ENCODE assay signal across 8 cellular contexts in the genomic region with DNA sequence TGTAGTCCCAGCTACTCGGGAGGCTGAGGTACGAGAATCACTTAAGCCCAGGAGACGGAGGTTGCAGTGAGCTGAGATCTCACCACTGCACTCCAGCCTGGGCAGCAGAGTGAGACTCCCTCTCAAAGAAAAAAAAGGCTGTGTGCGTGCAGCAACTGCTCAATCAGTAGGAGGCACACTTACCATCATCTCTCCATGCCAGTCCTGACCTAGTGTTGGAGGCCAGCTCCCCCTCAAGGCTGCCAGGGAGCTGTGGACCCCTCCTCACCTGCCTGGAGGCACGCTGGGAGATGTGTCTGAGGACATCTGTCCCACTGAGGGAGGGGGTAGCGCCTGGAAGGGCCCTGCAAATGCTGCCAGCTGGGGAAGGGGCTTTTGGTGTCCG. TPM values are rescaled to one million over a fixed set of nuclear protein-coding genes. Genes with fewer than 3 reads are reported as not detected.
A peak's percentile ranks its signal among the peaks of the same experiment; 100 is the strongest.
DNase-seq lines count a peak whose midpoint lies in the region; TF ChIP-seq lines count a peak whose summit lies in the region.

No MANE protein-coding gene starts in this region.

- no peaks in the 10 kb centered on the region for H3K36me3 ChIP-seq in Karpas-422 (ENCODE audit: insufficient read depth, low read length)
- no peaks in the 10 kb centered on the region for H3K36me3 ChIP-seq in osteoblast (ENCODE audit: insufficient read depth, low read length)
- H3K36me3 ChIP-seq in PC-9 (ENCODE audit: low read depth) = no peaks in the 10 kb centered on the region

- peak overlapping the region; percentile 54; the same call in 1 of the 2 replicates for H3K4me3 ChIP-seq in Karpas-422 (ENCODE audit: low read length)
- no peak overlapping the region for H3K4me3 ChIP-seq in osteoblast (ENCODE audit: insufficient read depth, low read length)
- H3K4me3 ChIP-seq in PC-9 = no peak overlapping the region

- H2AFZ ChIP-seq in Karpas-422 (ENCODE audit: low read length) = no peak overlapping the region
- H2AFZ ChIP-seq in osteoblast (ENCODE audit: low read length) = no peak overlapping the region
- no peak overlapping the region for H2AFZ ChIP-seq in PC-9

- POLR2A ChIA-PET in GM10248 (lab: Yijun Ruan, JAX) = interaction anchor here (0.5 to 1.0 kb wide), 2 partner anchors 9 to 34 kb away, joined by 3 read pairs; no protein-coding TSS in a partner anchor
- POLR2A ChIA-PET in PC-9 (lab: Charles Lee; ENCODE audit: unreplicated experiment) = interaction anchor here (0.9 kb wide), 1 partner anchor 40 kb away, joined by 3 read pairs; no protein-coding TSS in a partner anchor

- intact Hi-C loops in PC-9 (cut with micrococcal nuclease; ENCODE audit: unreplicated experiment) = no loop called here

- CTCF ChIA-PET in GM10248 (lab: Yijun Ruan, JAX) (interaction anchor here (1.1 to 6.7 kb wide), 10 partner anchors 11 to 324 kb away, joined by 3 to 146 read pairs (median 9); a partner anchor contains a TSS), PC-9 (lab: Charles Lee) (no interaction called here)

- no TSS peak for BruUV-seq in PC-9 (replicated peaks; lab: Mats Ljungman, UMichigan)

- DNase-seq in GM10248 (ENCODE audit: extremely low spot score) = no peak
- DNase-seq in Karpas-422 = no peak
- DNase-seq in osteoblast (ENCODE audit: insufficient read length, low spot score, missing footprints) = peak; percentile 65
- DNase-seq in NCI-H2107 (lab: John Stamatoyannopoulos, UW) = no peak
- DNase-seq in NOMO-1 (lab: John Stamatoyannopoulos, UW; ENCODE audit: unreplicated experiment in 2 of 2) = no peak
- no peak for DNase-seq in PC-9
- DNase-seq in GM13976 (ENCODE audit: low spot score) = no peak

- H3K4me1 ChIP-seq in Karpas-422 (ENCODE audit: low read length) = peaks cover 70% of the 10 kb centered on the region
- peaks cover 9% of the 10 kb centered on the region for H3K4me1 ChIP-seq in osteoblast (ENCODE audit: insufficient read depth, low read length)
- H3K4me1 ChIP-seq in PC-9 (replicated peaks; ENCODE audit: insufficient read depth) = peaks cover 11% of the 10 kb centered on the region

- no peaks in the 10 kb centered on the region; the same call in 1 of the 2 replicates for H3F3A ChIP-seq in PC-9 (ENCODE audit: insufficient read depth, low read depth)

- H3K9me3 ChIP-seq in Karpas-422 (ENCODE audit: low read length) (no peaks in the 10 kb centered on the region), osteoblast (ENCODE audit: low read depth, low read length) (no peaks in the 10 kb centered on the region), PC-9 (ENCODE audit: insufficient read depth, low read depth) (no peaks in the 10 kb centered on the region)

- peak overlapping the region; percentile 81 for H3K4me2 ChIP-seq in Karpas-422 (ENCODE audit: low read depth, low read length, poor library complexity, severe bottlenecking)
- H3K4me2 ChIP-seq in osteoblast (ENCODE audit: insufficient read depth, low read length) = no peak overlapping the region
- H3K4me2 ChIP-seq in PC-9 = no peak overlapping the region

- H4K20me1 ChIP-seq in Karpas-422 (ENCODE audit: insufficient read depth, low read depth, low read length) (no peaks in the 10 kb centered on the region), osteoblast (ENCODE audit: insufficient read depth, low read length) (no peaks in the 10 kb centered on the region), PC-9 (ENCODE audit: insufficient read depth) (no peaks in the 10 kb centered on the region; the same call in 1 of the 2 replicates)

- H3K9me2 ChIP-seq in Karpas-422 (replicated peaks; ENCODE audit: insufficient read depth, low read length) (no peaks in the 10 kb centered on the region), PC-9 (ENCODE audit: insufficient read depth) (no peaks in the 10 kb centered on the region)

- TF ChIP-seq CTCF in GM10248 (IDR thresholded peaks at IDR 0.05; ENCODE audit: control extremely low read depth, extremely low read depth, low read depth, missing control alignments) (peak; percentile 4), osteoblast (IDR thresholded peaks at IDR 0.05; ENCODE audit: extremely low read depth, low read depth, low read length) (no peak), PC-9 (conservative IDR thresholded peaks at IDR 0.05) (no peak), GM13976 (IDR thresholded peaks at IDR 0.05; ENCODE audit: borderline replicate concordance, control extremely low read depth, extremely low read depth, insufficient read depth, missing control alignments) (no peak)

- peaks cover 10% of the 10 kb centered on the region for H3K79me2 ChIP-seq in Karpas-422 (ENCODE audit: low read length)
- H3K79me2 ChIP-seq in osteoblast (ENCODE audit: insufficient read depth, low read length) = no peaks in the 10 kb centered on the region
- no peaks in the 10 kb centered on the region for H3K79me2 ChIP-seq in PC-9 (ENCODE audit: low read depth)

- peak overlapping the region; percentile 89 for H3K9ac ChIP-seq in Karpas-422 (ENCODE audit: low read length)

- no peaks in the 10 kb centered on the region for H3K27me3 ChIP-seq in Karpas-422 (ENCODE audit: low read length)
- H3K27me3 ChIP-seq in osteoblast (ENCODE audit: insufficient read depth, low read length) = no peaks in the 10 kb centered on the region
- H3K27me3 ChIP-seq in PC-9 (ENCODE audit: insufficient read depth, low read depth) = no peaks in the 10 kb centered on the region

- H3K27ac ChIP-seq in Karpas-422 (ENCODE audit: low read length) = peak overlapping the region; percentile 98
- peak overlapping the region; percentile 92 for H3K27ac ChIP-seq in cingulate gyrus (ENCODE audit: low read depth, low read length)
- no peak overlapping the region for H3K27ac ChIP-seq in osteoblast (ENCODE audit: low read depth, low read length)
- H3K27ac ChIP-seq in PC-9 = no peak overlapping the region

- in situ Hi-C loops in GM13976 (cut with MboI; ENCODE audit: low sequenced_read_pairs, unreplicated experiment) = no loop called here

RNA-seq across cellular contexts. Expression of a gene that starts 11.9 kb away (rescaled TPM):
- 85.3 and 106 TPM in 2 replicates for total RNA-seq in Karpas-422 (2014; rRNA removed; shearing (Covaris generic); ENCODE audit: low replicate concordance)
- 2.2 and 2.4 TPM in 2 replicates for total RNA-seq in osteoblast
- 60.5 and 68.5 TPM in 2 replicates for total RNA-seq in PC-9 (2021)

Comparison
In these comparisons a context has a peak if more than half of its experiments do, and no peak if none do; other contexts are left out.
1. H3K27ac ChIP-seq: peak in Karpas-422 (single experiment) and cingulate gyrus (single experiment); none in osteoblast (single experiment) and PC-9 (single experiment).
2. RNA of a gene that starts 11.9 kb away (total RNA-seq): 85.3 to 106 TPM in Karpas-422 and 60.5 to 68.5 TPM in PC-9; 2.2 to 2.4 TPM in osteoblast; every median in the first group is over 10 times any median in the second.